Comparison of ENCODE assay signal across 8 cellular contexts in the genomic region with DNA sequence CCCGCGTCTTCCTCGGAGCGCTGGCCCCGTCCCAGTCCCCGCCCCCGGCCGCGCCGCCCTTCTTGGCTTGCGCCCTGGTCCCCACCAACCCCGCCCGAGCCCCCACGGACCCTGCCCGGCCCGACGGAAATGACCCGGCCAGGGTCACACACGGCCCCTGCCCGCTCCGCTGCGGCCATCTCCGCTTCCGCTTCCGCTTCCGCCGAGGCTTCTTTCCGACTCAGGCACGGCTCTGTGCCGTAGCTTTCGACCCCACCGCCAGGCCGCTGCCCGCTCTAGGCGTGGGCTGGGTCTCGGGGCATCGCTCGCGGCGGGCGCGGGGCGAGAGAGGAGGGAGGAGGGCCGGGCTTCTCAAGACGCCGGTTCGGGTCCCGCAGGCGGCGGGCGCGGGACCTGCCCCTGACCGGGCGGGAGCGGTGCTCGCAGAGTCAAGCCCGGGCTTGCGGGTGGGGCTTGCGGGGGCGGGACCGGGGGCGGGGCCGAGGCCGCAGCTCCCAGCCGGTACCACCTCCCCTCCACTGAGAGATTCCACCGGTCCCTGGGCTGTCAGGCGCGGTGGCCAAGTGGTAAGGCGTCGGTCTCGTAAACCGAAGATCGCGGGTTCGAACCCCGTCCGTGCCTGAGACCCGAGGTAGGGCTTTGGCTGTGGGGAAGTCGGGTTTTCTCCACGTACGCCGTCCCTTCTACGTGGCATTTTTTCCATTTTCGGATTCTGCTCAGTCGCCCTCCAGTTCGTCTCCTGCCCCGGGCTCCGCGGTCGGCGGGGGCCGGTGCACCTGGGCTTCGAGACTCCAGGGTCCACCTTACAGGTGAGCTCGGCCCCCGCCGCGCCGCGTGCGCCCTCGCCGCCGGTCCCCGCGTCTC.
DNase-seq lines count a peak whose midpoint lies in the region; ATAC-seq, FAIRE-seq and TF ChIP-seq lines count a peak whose summit lies in the region.

No MANE protein-coding gene starts in this region.

- intact Hi-C loops in natural killer cell (cut with micrococcal nuclease) = loop anchor here (10.0 kb wide), 1 partner anchor 295 kb away; no protein-coding TSS in a partner anchor

- H3K27me3 ChIP-seq in fibroblast of lung (ENCODE audit: control insufficient read depth, insufficient read depth, low read length) = no peaks in the 10 kb centered on the region

- H3K4me3 ChIP-seq in fibroblast of lung (replicated peaks in 1 of 4; ENCODE audit: control extremely low read depth in 1 of 4, insufficient read depth in 1 of 4, low read depth in 3 of 4, low read length in 4 of 4) = peak overlapping the region; percentile 54 to 89 (median 79)

- no peak for FAIRE-seq in RCC 7860 (lab: Jason Lieb, UNC)

- DNase-seq in DMS53 treated with DMSO at 0.1 percent for 48 hours (lab: John Stamatoyannopoulos, UW; ENCODE audit: unreplicated experiment) (peak; percentile 56), RCC 7860 (ENCODE audit: low spot score) (peak; percentile 89), fibroblast of lung (ENCODE audit: low read depth in 2 of 2) (peak; percentile 89 to 93), natural killer cell (peak; percentile 83)
- DNase-seq in stimulated activated naive B cell treated with anti-CD40 and anti-IgM and Interleukin-4, amounts not matched to agents 10 μg/mL and 1 μg/mL and 100 μg/mL, for 72 hours = peak; percentile 88

- H2AFZ ChIP-seq in fibroblast of lung (ENCODE audit: low read length) = peak overlapping the region; percentile 67

- peak overlapping the region; percentile 76 for H3K4me2 ChIP-seq in fibroblast of lung (ENCODE audit: extremely low read depth, insufficient read depth, low read length)

- H3K4me3 Mint-ChIP-seq in activated T-helper 17 cell treated with anti-CD3 and anti-CD28 coated beads, Interleukin-2, amount 50 U/mL, for 72 hours = peak overlapping the region; percentile 79
- H3K4me3 Mint-ChIP-seq in natural killer cell = peak overlapping the region; percentile 74
- H3K4me3 Mint-ChIP-seq in stimulated activated naive B cell treated with anti-CD40 and anti-IgM and Interleukin-4, amounts not matched to agents 10 μg/mL and 1 μg/mL and 100 μg/mL, for 72 hours = peak overlapping the region; percentile 92 to 97

- no peaks in the 10 kb centered on the region for H4K20me1 ChIP-seq in fibroblast of lung (ENCODE audit: control insufficient read depth, extremely low read depth, insufficient read depth, low read length)

- H3K27ac ChIP-seq in KOPT-K1 (ENCODE audit: low read depth, low read length, poor library complexity, severe bottlenecking) = peak overlapping the region; percentile 86
- peak overlapping the region; percentile 83 for H3K27ac ChIP-seq in fibroblast of lung (ENCODE audit: insufficient read depth, low read length)

- peak overlapping the region; percentile 88 for H3K27ac Mint-ChIP-seq in activated T-helper 17 cell treated with anti-CD3 and anti-CD28 coated beads, Interleukin-2, amount 50 U/mL, for 72 hours
- peak overlapping the region; percentile 68 to 80 for H3K27ac Mint-ChIP-seq in natural killer cell
- H3K27ac Mint-ChIP-seq in stimulated activated naive B cell treated with anti-CD40 and anti-IgM and Interleukin-4, amounts not matched to agents 10 μg/mL and 1 μg/mL and 100 μg/mL, for 72 hours = peak overlapping the region; percentile 97

- H3K4me1 Mint-ChIP-seq in activated T-helper 17 cell treated with anti-CD3 and anti-CD28 coated beads, Interleukin-2, amount 50 U/mL, for 72 hours = peaks cover 14% of the 10 kb centered on the region
- peaks cover 9 to 17% of the 10 kb centered on the region in 2 donors for H3K4me1 Mint-ChIP-seq in natural killer cell
- H3K4me1 Mint-ChIP-seq in stimulated activated naive B cell treated with anti-CD40 and anti-IgM and Interleukin-4, amounts not matched to agents 10 μg/mL and 1 μg/mL and 100 μg/mL, for 72 hours = peaks cover 23 to 42% of the 10 kb centered on the region in 2 donors

- H3K9me3 Mint-ChIP-seq in activated T-helper 17 cell treated with anti-CD3 and anti-CD28 coated beads, Interleukin-2, amount 50 U/mL, for 72 hours = no peaks in the 10 kb centered on the region
- H3K9me3 Mint-ChIP-seq in natural killer cell = no peaks in the 10 kb centered on the region
- H3K9me3 Mint-ChIP-seq in stimulated activated naive B cell treated with anti-CD40 and anti-IgM and Interleukin-4, amounts not matched to agents 10 μg/mL and 1 μg/mL and 100 μg/mL, for 72 hours = no peaks in the 10 kb centered on the region

- TF ChIP-seq CTCF in fibroblast of lung (conservative IDR thresholded peaks at IDR 0.05 in 1 of 2, IDR thresholded peaks at IDR 0.05 in 1 of 2; ENCODE audit: low read depth in 1 of 2, low read length in 2 of 2) = no peak
- no peak for TF ChIP-seq CTCF in natural killer cell (IDR thresholded peaks at IDR 0.05)

- ATAC-seq in GM21723 (IDR thresholded peaks at IDR 0.05; ENCODE audit: unreplicated experiment) (peak; percentile 74), natural killer cell (peak; percentile 86 to 94 (median 91))
- peak; percentile 85 for ATAC-seq in activated T-helper 17 cell treated with anti-CD3 and anti-CD28 coated beads, Interleukin-2, amount 50 U/mL, for 72 hours (replicated peaks)
- ATAC-seq in stimulated activated naive B cell treated with anti-CD40 and anti-IgM and Interleukin-4, amounts not matched to agents 10 μg/mL and 1 μg/mL and 100 μg/mL, for 72 hours (replicated peaks) = peak; percentile 81 to 86

- peak overlapping the region; percentile 78 for H3K9ac ChIP-seq in fibroblast of lung (ENCODE audit: insufficient read depth, low read length)

- no peaks in the 10 kb centered on the region for H3K9me3 ChIP-seq in KOPT-K1 (ENCODE audit: insufficient read depth, low read length, poor library complexity, severe bottlenecking)
- H3K9me3 ChIP-seq in fibroblast of lung (ENCODE audit: control insufficient read depth, insufficient read depth, low read depth, low read length) = no peaks in the 10 kb centered on the region

- peaks cover 9% of the 10 kb centered on the region for H3K36me3 Mint-ChIP-seq in activated T-helper 17 cell treated with anti-CD3 and anti-CD28 coated beads, Interleukin-2, amount 50 U/mL, for 72 hours (ENCODE audit: low read depth)
- H3K36me3 Mint-ChIP-seq in natural killer cell = no peaks in the 10 kb centered on the region
- peaks cover 2 to 15% of the 10 kb centered on the region in 2 donors for H3K36me3 Mint-ChIP-seq in stimulated activated naive B cell treated with anti-CD40 and anti-IgM and Interleukin-4, amounts not matched to agents 10 μg/mL and 1 μg/mL and 100 μg/mL, for 72 hours

- H3K4me1 ChIP-seq in fibroblast of lung (ENCODE audit: control insufficient read depth, extremely low read depth, insufficient read depth, low read length) = no peaks in the 10 kb centered on the region

- no peaks in the 10 kb centered on the region for H3K27me3 Mint-ChIP-seq in activated T-helper 17 cell treated with anti-CD3 and anti-CD28 coated beads, Interleukin-2, amount 50 U/mL, for 72 hours
- H3K27me3 Mint-ChIP-seq in natural killer cell (ENCODE audit: low read depth in 2 of 2) = no peaks in the 10 kb centered on the region
- no peaks in the 10 kb centered on the region for H3K27me3 Mint-ChIP-seq in stimulated activated naive B cell treated with anti-CD40 and anti-IgM and Interleukin-4, amounts not matched to agents 10 μg/mL and 1 μg/mL and 100 μg/mL, for 72 hours

- peaks cover 1% of the 10 kb centered on the region for H3K79me2 ChIP-seq in fibroblast of lung (ENCODE audit: control insufficient read depth, insufficient read depth, low read length)

- H3K36me3 ChIP-seq in KOPT-K1 (ENCODE audit: insufficient read depth, low read length) (no peaks in the 10 kb centered on the region), fibroblast of lung (ENCODE audit: control insufficient read depth, insufficient read depth, low read length) (no peaks in the 10 kb centered on the region)

Comparison
In these comparisons a context has a peak if more than half of its experiments do, and no peak if none do; other contexts are left out.
1. Peak in every context shown above with its lines: DNase-seq, ATAC-seq, H3K4me3 ChIP-seq and H3K27ac ChIP-seq.